25 cellular contexts compared by ENCODE assay signal in the genomic region with DNA sequence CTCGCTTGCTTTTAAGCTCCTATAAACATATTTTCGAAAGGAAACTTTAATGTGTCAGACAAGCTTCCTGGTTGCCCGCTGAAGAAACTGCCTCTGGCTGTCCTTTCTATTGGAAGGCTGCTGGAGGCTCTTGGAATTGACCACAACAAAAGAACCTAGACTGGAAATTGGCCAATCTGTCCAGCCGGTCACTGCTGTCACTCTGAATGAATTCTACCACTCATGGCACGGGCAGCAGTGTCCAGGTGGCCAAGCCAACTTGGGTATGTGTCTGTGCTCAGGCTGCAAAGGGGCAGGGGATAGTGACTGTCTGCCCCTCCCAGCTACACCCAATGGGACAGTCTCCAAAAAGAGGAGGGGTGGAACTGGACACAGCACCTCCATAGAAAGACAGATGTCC. TPM values are rescaled to one million over a fixed set of nuclear protein-coding genes. Genes with fewer than 3 reads are reported as not detected.
"Had no signal": no experiment of that assay in that cellular context is flagged by ENCODE, and none has a peak within 500 bp of the region (broad histone marks: within the 10 kb centered on the region; RNA-seq: fewer than 3 reads in every experiment).

No MANE protein-coding gene starts in this region.

- DNase-seq: activated CD4-positive, alpha-beta T cell treated with anti-CD3 and anti-CD28 coated beads, Interleukin-2, amount 10 ng/mL, durations not matched to agents 24 days and 14 days; activated CD4-positive, alpha-beta T cell treated with anti-CD3 and anti-CD28 coated beads, Interleukin-2, amount 50 U/mL, for 4 hours; activated CD8-positive, alpha-beta T cell treated with anti-CD3 and anti-CD28 coated beads for 36 hours; activated gamma-delta T cell treated with Interleukin-2 at 50 U/mL for 16 hours; activated naive CD4-positive, alpha-beta T cell treated with anti-CD3 and anti-CD28 coated beads for 36 hours; activated T-cell treated with anti-CD3 and anti-CD28 coated beads, Interleukin-2, amount 50 U/mL, for 4 hours; adrenal gland; NCI-H1092 treated with DMSO at 0.1 percent for 48 hours; NCI-H1417; NCI-H187 treated with DMSO at 0.1 percent for 48 hours; NCI-H2081; NCI-H2171 treated with DMSO at 0.1 percent for 48 hours; NCI-H2227 treated with DMSO at 0.1 percent for 48 hours; NCI-H446; NCI-H524; NCI-H69; NCI-H82; NK-92 treated with Interleukin-12 subunit alpha and Interleukin-12 subunit beta, amount 100 ng/mL, for 24 hours; PC-3; SHP77; SJCRH30 had no signal

- FAIRE-seq: astrocyte, bronchial epithelial cell, RCC 7860, TTC549 had no signal

RNA-seq across cellular contexts. Expression of a gene that starts 57.6 kb away (rescaled TPM):
- total RNA-seq: astrocyte, bronchial epithelial cell, PC-3 had no signal
